Comparison of ENCODE assay signal across 11 cellular contexts in the genomic region with DNA sequence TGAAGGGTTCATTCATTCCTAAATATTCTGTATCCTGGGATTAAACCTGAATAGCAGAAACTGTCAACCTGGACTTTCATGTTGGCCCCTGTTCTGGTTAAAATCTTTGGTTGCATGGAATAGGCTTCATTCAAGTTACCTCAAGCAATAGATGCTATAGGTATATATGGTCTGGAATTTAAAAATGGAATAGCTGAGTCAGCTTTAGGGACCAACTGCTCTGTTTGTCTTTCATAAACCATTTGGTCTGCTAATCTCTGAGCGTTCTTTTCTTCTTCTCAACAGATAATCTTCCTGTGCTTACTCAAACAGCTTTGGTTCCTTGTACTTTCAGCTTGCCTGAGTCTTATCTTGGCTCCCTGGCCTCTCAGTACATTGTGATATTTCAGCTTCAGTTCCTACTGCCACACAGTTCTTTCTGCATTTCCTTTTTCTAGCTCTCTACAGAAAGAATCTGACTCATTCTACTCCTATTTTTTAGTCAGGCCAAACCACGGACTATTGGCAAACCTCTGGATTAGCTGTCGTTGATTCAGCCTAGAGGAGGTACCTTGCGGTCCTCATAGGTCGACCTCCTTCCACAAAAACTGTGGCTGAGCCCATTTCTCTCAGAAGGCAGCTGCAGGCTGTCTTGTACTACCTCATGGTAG. TPM values are rescaled to one million over a fixed set of nuclear protein-coding genes. Genes with fewer than 3 reads are reported as not detected.
A peak's percentile ranks its signal among the peaks of the same experiment; 100 is the strongest.
DNase-seq lines count a peak whose midpoint lies in the region; ATAC-seq and TF ChIP-seq lines count a peak whose summit lies in the region.
"Had no signal": no experiment of that assay in that cellular context is flagged by ENCODE, and none has a peak within 500 bp of the region (broad histone marks: within the 10 kb centered on the region; RNA-seq: fewer than 3 reads in every experiment).

No MANE protein-coding gene starts in this region.

- H3K9me3 Mint-ChIP-seq in progenitor cell of endocrine pancreas (ENCODE audit: low read depth), result no peaks in the 10 kb centered on the region

- H3K4me3 ChIP-seq in epithelial cell of proximal tubule (ENCODE audit: low read depth, low read length), result no peak overlapping the region

- peaks cover 3% of the 10 kb centered on the region for H3K4me1 Mint-ChIP-seq in progenitor cell of endocrine pancreas (ENCODE audit: low read depth)

- no peak overlapping the region for H3K4me3 Mint-ChIP-seq in progenitor cell of endocrine pancreas (ENCODE audit: low read depth)

- no peak for TF ChIP-seq CTCF in epithelial cell of proximal tubule (conservative IDR thresholded peaks at IDR 0.05; ENCODE audit: low read depth, low read length)
- TF ChIP-seq CTCF in progenitor cell of endocrine pancreas (IDR thresholded peaks at IDR 0.05; ENCODE audit: unreplicated experiment), result no peak

- H3K36me3 Mint-ChIP-seq in progenitor cell of endocrine pancreas (ENCODE audit: insufficient read depth), result no peaks in the 10 kb centered on the region

- peak overlapping the region; percentile 51 for H3K27ac Mint-ChIP-seq in progenitor cell of endocrine pancreas

- peak; percentile 81 for DNase-seq in GM04503 (ENCODE audit: low read depth)
- peak; percentile 92 for DNase-seq in RPMI7951 (ENCODE audit: low read depth)
- DNase-seq in epithelial cell of proximal tubule (ENCODE audit: low read depth), result peak; percentile 27
- DNase-seq in progenitor cell of endocrine pancreas (ENCODE audit: low spot score, unreplicated experiment), result no peak
- no peak for DNase-seq in NCI-H446 treated with DMSO at 0.1 percent for 48 hours (lab: John Stamatoyannopoulos, UW)
- no peak for DNase-seq in stimulated activated naive CD4-positive, alpha-beta T cell (lab: John Stamatoyannopoulos, UW)
- no peak for DNase-seq in NCI-H1930 (lab: John Stamatoyannopoulos, UW)
- DNase-seq: HCEC 1CT; Karpas-422; stimulated activated CD4-positive, alpha-beta T cell treated with anti-CD3 and anti-CD28 coated beads, Interleukin-2, amount 100 ng/mL, for 24 hours had no signal

- no peak for ATAC-seq in HG02970 (IDR thresholded peaks at IDR 0.05; ENCODE audit: low FRiP score, unreplicated experiment)

- no peaks in the 10 kb centered on the region for H3K27me3 Mint-ChIP-seq in progenitor cell of endocrine pancreas

RNA-seq across cellular contexts. Expression of a gene that starts 35.9 kb away (rescaled TPM):
- total RNA-seq in RPMI7951 (2014; rRNA removed; shearing (Covaris generic)), result 1.4 and 2.4 TPM in 2 replicates
- total RNA-seq in epithelial cell of proximal tubule, result 0.07 TPM in 1 of 2 replicates, not detected in the other
- 0.22 and 0.29 TPM in 2 replicates for total RNA-seq in progenitor cell of endocrine pancreas

Comparison
In these comparisons a context has a peak if more than half of its experiments do, and no peak if none do; other contexts are left out.
1. DNase-seq: peak in GM04503 (single experiment), RPMI7951 (single experiment) and epithelial cell of proximal tubule (single experiment); none in progenitor cell of endocrine pancreas (single experiment), NCI-H446 treated with DMSO at 0.1 percent for 48 hours (single experiment), stimulated activated naive CD4-positive, alpha-beta T cell (0 of 6) and NCI-H1930 (0 of 2).